In the genomic region with DNA sequence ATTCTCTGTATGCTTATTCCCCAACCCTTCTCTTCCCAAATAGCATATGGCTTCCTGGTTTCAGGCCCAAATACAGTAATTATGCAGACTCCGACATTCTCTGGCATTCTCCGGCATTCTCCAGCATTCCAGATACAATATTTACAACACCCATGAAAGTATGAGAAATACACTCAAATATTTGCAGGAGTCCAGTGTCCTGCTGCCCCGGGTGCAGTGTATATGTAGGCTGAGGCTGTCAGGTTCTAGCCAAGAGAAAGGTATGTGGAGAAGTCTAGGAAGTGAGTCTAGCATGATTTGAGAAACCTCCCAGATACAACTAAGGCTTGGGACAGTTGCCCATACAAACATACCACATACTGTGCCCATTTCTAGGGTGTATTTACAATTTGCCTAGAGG, we compare ENCODE assay signal across 1 cellular context.
TF ChIP-seq lines count a peak whose summit lies in the region.

No MANE protein-coding gene starts in this region.

TF ChIP-seq in HepG2, 621 proteins besides CTCF, POLR2A, EP300 and RAD21 (continued from another document):
- no peak for TF ChIP-seq ZHX2 (IDR thresholded peaks at IDR 0.05; ENCODE audit: low read depth)
- no peak for TF ChIP-seq ZHX2 (CRISPR knock-in tag; IDR thresholded peaks at IDR 0.05; ENCODE audit: borderline replicate concordance)
- no peak for TF ChIP-seq RFXANK (CRISPR knock-in tag; IDR thresholded peaks at IDR 0.05)
- no peak for TF ChIP-seq SCMH1 (CRISPR knock-in tag; IDR thresholded peaks at IDR 0.05; ENCODE audit: borderline replicate concordance)
- no peak for TF ChIP-seq DPF2 (CRISPR knock-in tag; IDR thresholded peaks at IDR 0.05; ENCODE audit: borderline replicate concordance, low read depth)
- no peak for TF ChIP-seq ZNF557 (CRISPR knock-in tag; IDR thresholded peaks at IDR 0.05)
- no peak for TF ChIP-seq ETV5 (CRISPR knock-in tag; IDR thresholded peaks at IDR 0.05; ENCODE audit: borderline replicate concordance)
- no peak for TF ChIP-seq GTF3A (CRISPR knock-in tag; conservative IDR thresholded peaks at IDR 0.05)
- TF ChIP-seq ASH2L (IDR thresholded peaks at IDR 0.05; ENCODE audit: insufficient read length, low read depth, low read length) = no peak
